ENCODE assay signal across 28 cellular contexts in the genomic region with DNA sequence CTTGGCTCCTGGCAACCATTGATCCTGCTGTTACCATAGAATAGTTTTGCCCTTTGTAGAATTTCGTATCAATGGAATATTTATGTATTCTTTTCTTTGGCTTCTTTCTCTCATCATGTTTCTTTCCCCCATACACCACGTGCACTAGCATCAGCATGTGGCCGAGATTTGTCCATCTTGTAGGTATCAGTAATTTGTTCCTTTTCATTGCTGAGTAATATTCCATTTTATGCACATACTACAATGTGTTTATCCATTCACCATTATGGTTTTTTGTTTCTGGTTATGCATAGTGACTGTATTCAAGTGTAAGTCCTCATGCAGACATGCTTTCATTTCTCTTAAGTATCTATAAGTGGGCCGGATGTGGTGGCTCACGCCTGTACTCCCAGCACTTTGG. TPM values are rescaled to one million over a fixed set of nuclear protein-coding genes. Genes with fewer than 3 reads are reported as not detected.
"Had no signal": no experiment of that assay in that cellular context is flagged by ENCODE, and none has a peak within 500 bp of the region (broad histone marks: within the 10 kb centered on the region; RNA-seq: fewer than 3 reads in every experiment).

No MANE protein-coding gene starts in this region.

- H3K27ac ChIP-seq: coronary artery, dorsolateral prefrontal cortex, epithelial cell of prostate, esophagus squamous epithelium, gastrocnemius medialis, heart left ventricle, hepatocyte, left lung, lower lobe of right lung had no signal

- H3K9me3 ChIP-seq: esophagus squamous epithelium, gastrocnemius medialis, lower lobe of right lung had no signal

- H3K79me2 ChIP-seq: hepatocyte had no signal

- H2AFZ ChIP-seq: hepatocyte had no signal

- ATAC-seq: esophagus mucosa, gastrocnemius medialis, heart left ventricle, left cardiac atrium, left lung, left ventricle myocardium superior, lower lobe of right lung, mucosa of descending colon had no signal

- H3K4me2 ChIP-seq: hepatocyte had no signal

- H3K4me3 ChIP-seq: coronary artery, dorsolateral prefrontal cortex, esophagus squamous epithelium, gastrocnemius medialis, heart left ventricle, hepatocyte, left lung, lower lobe of right lung, mucosa of descending colon had no signal

- DNase-seq: dermis blood vessel endothelial cell; dorsolateral prefrontal cortex; effector CD4-positive, alpha-beta T cell; effector memory CD4-positive, alpha-beta T cell; erythroblast; esophagus squamous epithelium; foreskin fibroblast; foreskin melanocyte; gastrocnemius medialis; heart left ventricle; hypothalamus; immature natural killer cell; left cardiac atrium; left lung; left ventricle myocardium superior; lower lobe of right lung; mesenchymal stem cell; mucosa of descending colon; naive B cell had no signal

- FAIRE-seq: colon, keratinocyte had no signal

RNA-seq across cellular contexts. Expression of gene ISM2, which starts 4.5 kb away (rescaled TPM):
- total RNA-seq: esophagus mucosa, gastrocnemius medialis, left lung, lower lobe of right lung, lung microvascular endothelial cell, mesenteric fat pad, myocyte had no signal
- polyA plus RNA-seq: heart left ventricle, immature natural killer cell had no signal
